8 cellular contexts compared by ENCODE assay signal in the genomic region with DNA sequence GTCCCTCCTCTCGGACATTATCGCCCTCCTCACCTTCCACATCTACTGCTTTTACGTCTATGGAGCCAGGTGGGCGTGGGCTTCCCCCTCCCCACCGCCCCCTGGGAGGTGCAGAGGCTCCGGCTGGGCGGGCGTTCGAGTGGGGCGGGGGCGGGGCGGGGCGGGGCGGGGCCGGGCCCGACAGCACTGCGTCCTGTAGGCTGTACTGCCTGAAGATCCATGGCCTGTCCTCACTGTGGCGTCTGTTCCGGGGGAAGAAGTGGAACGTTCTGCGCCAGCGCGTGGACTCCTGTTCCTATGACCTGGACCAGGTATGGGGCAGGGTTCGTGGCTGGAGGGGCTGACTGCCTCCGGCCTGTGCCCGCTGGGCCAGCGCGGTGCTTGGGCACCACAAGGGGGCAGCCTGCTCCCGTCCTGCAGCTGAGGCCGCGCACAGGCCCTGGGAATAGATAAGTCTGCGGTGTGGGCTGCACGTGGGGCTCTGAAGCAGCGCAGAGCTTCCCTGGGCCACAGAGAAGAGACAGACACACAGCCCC. TPM values are rescaled to one million over a fixed set of nuclear protein-coding genes. Genes with fewer than 3 reads are reported as not detected.
DNase-seq lines count a peak whose midpoint lies in the region; ATAC-seq and TF ChIP-seq lines count a peak whose summit lies in the region.

No MANE protein-coding gene starts in this region.

- no peak overlapping the region for H3K9ac ChIP-seq in iPS-20b (ENCODE audit: low read depth, low read length)

- POLR2A ChIA-PET in BJ (lab: Charles Lee) (no interaction called here), HEK293T (lab: Yijun Ruan, JAX) (interaction anchor here (1.5 kb wide), 1 partner anchor 10 kb away, joined by 3 read pairs; no protein-coding TSS in a partner anchor), T-cell (lab: Charles Lee) (no interaction called here)

- DNase-seq in BJ (ENCODE audit: low read depth) (no peak), HEK293T (ENCODE audit: extremely low spot score) (peak; percentile 80), T-cell (peak in 31 of 34 experiments; percentile 28 to 73 (median 49)), astrocyte of the hippocampus (ENCODE audit: low read depth, low spot score) (peak; percentile 84), glomerular visceral epithelial cell (ENCODE audit: extremely low spot score) (no peak)
- DNase-seq in stimulated activated CD4-positive, alpha-beta T cell treated with anti-CD3 and anti-CD28 coated beads, Interleukin-12 subunit alpha, Interleukin-12 subunit beta, amount 100 ng/mL, for 48 hours (ENCODE audit: low read depth in 2 of 3, low spot score in 1 of 3) = peak; percentile 42 to 72 (median 49)

- H3K27ac ChIP-seq in iPS-20b (ENCODE audit: low read length) = no peak overlapping the region

- ATAC-seq in T-cell (replicated peaks in 1 of 4) (peak; percentile 75 to 92 (median 80)), GM21786 (IDR thresholded peaks at IDR 0.05; ENCODE audit: unreplicated experiment) (no peak)

- H3K4me1 Mint-ChIP-seq in T-cell = peaks cover 0 to 3% (median 0%) of the 10 kb centered on the region in 3 donors

- no peaks in the 10 kb centered on the region for H3K36me3 Mint-ChIP-seq in T-cell

- CTCF ChIA-PET in BJ (lab: Yijun Ruan, JAX) (interaction anchor here (1.6 kb wide), 1 partner anchor 12 kb away, joined by 5 read pairs; the partner anchor contains the start of gene NHLRC4), HEK293T (lab: Yijun Ruan, JAX) (no interaction called here), T-cell (lab: Charles Lee) (interaction anchor here in 1 of 2 donors (1.0 to 1.1 kb wide), 2 partner anchors 10 to 57 kb away, joined by 3 to 5 read pairs; partner anchors contain the start of gene METTL26)

- peak; percentile 80 for TF ChIP-seq CTCF in BJ (IDR thresholded peaks at IDR 0.05; ENCODE audit: insufficient read depth, low read depth, low read length)

- no peak overlapping the region for H3K4me3 ChIP-seq in BJ (ENCODE audit: low read depth, low read length)
- H3K4me3 ChIP-seq in iPS-20b (ENCODE audit: low read length) = peak overlapping the region; percentile 55

- H3K4me3 Mint-ChIP-seq in T-cell = no peak overlapping the region

- H3K9me3 ChIP-seq in iPS-20b (ENCODE audit: insufficient read depth, low read depth, low read length) = no peaks in the 10 kb centered on the region

- H3K27ac Mint-ChIP-seq in T-cell = no peak overlapping the region

- H3K9me3 Mint-ChIP-seq in T-cell = no peaks in the 10 kb centered on the region

- no peaks in the 10 kb centered on the region for H3K27me3 Mint-ChIP-seq in T-cell

- no peaks in the 10 kb centered on the region for H3K27me3 ChIP-seq in BJ (ENCODE audit: control insufficient read depth, insufficient read depth, low read length)
- H3K27me3 ChIP-seq in iPS-20b (ENCODE audit: insufficient read depth, low read length) = peaks cover 9% of the 10 kb centered on the region

- peaks cover 18% of the 10 kb centered on the region for H3K36me3 ChIP-seq in BJ (ENCODE audit: control insufficient read depth, insufficient read depth, low read length)
- H3K36me3 ChIP-seq in iPS-20b (ENCODE audit: insufficient read depth, low read depth, low read length) = 0 out of 2 replicates have a peak, but pooled peaks cover 6% of the 10 kb centered on the region

- H3K4me1 ChIP-seq in iPS-20b (ENCODE audit: insufficient read depth, low read length) = peaks cover 4% of the 10 kb centered on the region; the same call in 1 of the 2 replicates

TF ChIP-seq in HEK293T, 16 proteins besides CTCF, POLR2A, EP300 and RAD21:
- TF ChIP-seq SP1 (IDR thresholded peaks at IDR 0.05) (no peak), HDGF (IDR thresholded peaks at IDR 0.05; ENCODE audit: borderline replicate concordance) (no peak), FOXA1 (IDR thresholded peaks at IDR 0.05) (no peak), LEF1 (IDR thresholded peaks at IDR 0.05; ENCODE audit: borderline replicate concordance) (no peak), L3MBTL2 (conservative IDR thresholded peaks at IDR 0.05) (no peak), FOXM1 (IDR thresholded peaks at IDR 0.05; ENCODE audit: borderline replicate concordance) (no peak)
TF ChIP-seq in HEK293T: peak in this region for 0.

RNA-seq across cellular contexts. Expression of gene PIGQ, which starts 9.2 kb away (rescaled TPM):
- 15.4 and 26.6 TPM in 2 replicates for polyA plus RNA-seq in BJ (2011; rRNA removed)
- 16.2 and 27.6 TPM in 2 replicates for polyA minus RNA-seq in BJ (2011; rRNA and poly(A)+ RNA removed)
- total RNA-seq in T-cell = 10 to 100 TPM; 38.2 to 86.9 (median 63.1) TPM

RNA-seq across cellular contexts. Expression of gene RAB40C, which starts 10.9 kb away (rescaled TPM):
- 6.5 and 7.6 TPM in 2 replicates for polyA plus RNA-seq in BJ (2011; rRNA removed)
- 6.9 and 7.0 TPM in 2 replicates for polyA minus RNA-seq in BJ (2011; rRNA and poly(A)+ RNA removed)
- 10 to 100 TPM; 14.1 to 28.0 (median 24.4) TPM for total RNA-seq in T-cell

RNA-seq across cellular contexts. Expression of gene NHLRC4, which starts 12.1 kb away (rescaled TPM):
- 0.31 and 0.66 TPM in 2 replicates for polyA plus RNA-seq in BJ (2011; rRNA removed)
- polyA minus RNA-seq in BJ (2011; rRNA and poly(A)+ RNA removed) = 0.15 and 0.24 TPM in 2 replicates
- total RNA-seq in T-cell = 1 to 10 TPM; 1.3 to 5.0 (median 3.6) TPM

RNA-seq across cellular contexts. Expression of gene PRR35, which starts 18.7 kb away (rescaled TPM):
- not detected in 2 replicates for polyA plus RNA-seq in BJ (2011; rRNA removed)
- not detected in 2 replicates for polyA minus RNA-seq in BJ (2011; rRNA and poly(A)+ RNA removed)
- not detected for total RNA-seq in T-cell

RNA-seq across cellular contexts. Expression of gene CAPN15, which starts 51.4 kb away (rescaled TPM):
- polyA plus RNA-seq in BJ (2011; rRNA removed) = 8.4 and 12.9 TPM in 2 replicates
- polyA minus RNA-seq in BJ (2011; rRNA and poly(A)+ RNA removed) = 6.6 and 11.6 TPM in 2 replicates
- total RNA-seq in T-cell = 10 to 100 TPM; 61.7 to 89.0 (median 82.7) TPM

Comparison
In these comparisons a context has a peak if more than half of its experiments do, and no peak if none do; other contexts are left out.
1. DNase-seq: peak in HEK293T (single experiment), T-cell (31 of 34), astrocyte of the hippocampus (single experiment) and stimulated activated CD4-positive, alpha-beta T cell treated with anti-CD3 and anti-CD28 coated beads, Interleukin-12 subunit alpha, Interleukin-12 subunit beta, amount 100 ng/mL, for 48 hours (3 of 3); none in BJ (single experiment) and glomerular visceral epithelial cell (single experiment).